26 cellular contexts compared by ENCODE assay signal in genomic region chr7:24597014-24597413, GRCh38. TPM values are rescaled to one million over a fixed set of nuclear protein-coding genes. Genes with fewer than 3 reads are reported as not detected.
DNase-seq lines count a peak whose midpoint lies in the region; ATAC-seq, FAIRE-seq and TF ChIP-seq lines count a peak whose summit lies in the region.
"Had no signal": no experiment of that assay in that cellular context is flagged by ENCODE, and none has a peak within 500 bp of the region (broad histone marks: within the 10 kb centered on the region; RNA-seq: fewer than 3 reads in every experiment).

No MANE protein-coding gene starts in this region.

- no peak overlapping the region for H3K4me3 Mint-ChIP-seq in activated T-cell treated with anti-CD3 and anti-CD28 coated beads, Interleukin-2, amount 50 U/mL, for 72 hours
- no peak overlapping the region for H3K4me3 Mint-ChIP-seq in activated CD4-positive, alpha-beta memory T cell treated with anti-CD3 and anti-CD28 coated beads for 36 hours
- H3K4me3 Mint-ChIP-seq: GM23338 had no signal

- H3K27me3 Mint-ChIP-seq in activated T-cell treated with anti-CD3 and anti-CD28 coated beads, Interleukin-2, amount 50 U/mL, for 72 hours (ENCODE audit: low read depth): no peaks in the 10 kb centered on the region
- no peaks in the 10 kb centered on the region for H3K27me3 Mint-ChIP-seq in activated CD4-positive, alpha-beta memory T cell treated with anti-CD3 and anti-CD28 coated beads for 36 hours

- CTCF ChIA-PET in activated CD4-positive, alpha-beta memory T cell treated with anti-CD3 and anti-CD28 coated beads for 36 hours (lab: Charles Lee): no interaction called here

- WGBS in small intestine, 3 donors: 66 to 89% (median 82%) methylated on average over 3 of the region's 3 CpGs

- no peak for DNase-seq in activated T-cell treated with anti-CD3 and anti-CD28 coated beads, Interleukin-2, amount 50 U/mL, for 72 hours
- no peak for DNase-seq in activated T-cell treated with anti-CD3 and anti-CD28 coated beads, Interleukin-2, amount 50 U/mL, for 48 hours
- DNase-seq in stimulated activated naive CD8-positive, alpha-beta T cell treated with anti-CD3 and anti-CD28 coated beads, Interleukin-15, Interleukin-2, amounts not matched to agents 100 U/mL and 50 U/mL, for 24 hours: no peak
- no peak for DNase-seq in small intestine
- no peak for DNase-seq in activated CD4-positive, alpha-beta memory T cell treated with anti-CD3 and anti-CD28 coated beads for 36 hours
- DNase-seq in tibial artery: no peak
- DNase-seq: activated CD4-positive, CD25-positive, alpha-beta regulatory T cell; brain microvascular endothelial cell; effector CD4-positive, alpha-beta T cell; heart left ventricle; mesendoderm; MV-4-11; NCI-H187 treated with DMSO at 0.1 percent for 48 hours; NCI-H2227 treated with DMSO at 0.1 percent for 48 hours; nucleus accumbens; PC-3; retina; Right ventricle myocardium superior; spleen; stimulated activated CD4-positive, alpha-beta T cell treated with anti-CD3 and anti-CD28 coated beads, Interleukin-4, amount 100 ng/mL, for 24 hours; upper lobe of right lung had no signal

- H3K27me3 ChIP-seq in small intestine (ENCODE audit: control insufficient read depth in 2 of 2, insufficient read depth in 2 of 2, low read length in 2 of 2): no peaks in the 10 kb centered on the region
- H3K27me3 ChIP-seq in tibial artery: no peaks in the 10 kb centered on the region
- H3K27me3 ChIP-seq: BLaER1, brain microvascular endothelial cell, heart left ventricle, spleen, upper lobe of right lung had no signal

- H3K4me1 ChIP-seq in small intestine (ENCODE audit: control insufficient read depth in 2 of 2, insufficient read depth in 1 of 2, low read depth in 1 of 2, low read length in 1 of 2) (no peaks in the 10 kb centered on the region), tibial artery (no peaks in the 10 kb centered on the region)
- H3K4me1 ChIP-seq: heart left ventricle, upper lobe of right lung had no signal

- TF ChIP-seq CTCF in tibial artery (IDR thresholded peaks at IDR 0.05): no peak

- H3K27ac ChIP-seq in small intestine (ENCODE audit: low read depth in 1 of 2, low read length in 1 of 2): no peak overlapping the region
- H3K27ac ChIP-seq in tibial artery: no peak overlapping the region
- H3K27ac ChIP-seq: BLaER1, brain microvascular endothelial cell, heart left ventricle, spleen, upper lobe of right lung had no signal

- H3K4me3 ChIP-seq in small intestine (ENCODE audit: low read depth in 1 of 2, low read length in 2 of 2): no peak overlapping the region
- no peak overlapping the region for H3K4me3 ChIP-seq in tibial artery
- H3K4me3 ChIP-seq: BLaER1, GM23338, heart left ventricle, spleen, upper lobe of right lung had no signal

- H3K4me1 Mint-ChIP-seq in activated T-cell treated with anti-CD3 and anti-CD28 coated beads, Interleukin-2, amount 50 U/mL, for 72 hours (ENCODE audit: low read depth): peaks cover 5% of the 10 kb centered on the region
- no peaks in the 10 kb centered on the region for H3K4me1 Mint-ChIP-seq in activated CD4-positive, alpha-beta memory T cell treated with anti-CD3 and anti-CD28 coated beads for 36 hours (ENCODE audit: low read depth)

- intact Hi-C loops in activated CD4-positive, alpha-beta memory T cell treated with anti-CD3 and anti-CD28 coated beads for 36 hours (cut with micrococcal nuclease): no loop called here
- intact Hi-C loops in tibial artery (cut with DNase I; ENCODE audit: low total_unique reads): no loop called here

- peaks cover 0 to 2% of the 10 kb centered on the region in 2 donors for H3K9me3 Mint-ChIP-seq in activated T-cell treated with anti-CD3 and anti-CD28 coated beads, Interleukin-2, amount 50 U/mL, for 72 hours
- H3K9me3 Mint-ChIP-seq in activated CD4-positive, alpha-beta memory T cell treated with anti-CD3 and anti-CD28 coated beads for 36 hours: no peaks in the 10 kb centered on the region
- H3K9me3 Mint-ChIP-seq: GM23338 had no signal

- FAIRE-seq in small intestine (lab: Jason Lieb, UNC): no peak
- FAIRE-seq: HTR-8/SVneo had no signal

- H3K36me3 ChIP-seq in small intestine (ENCODE audit: control insufficient read depth in 2 of 2, insufficient read depth in 2 of 2, low read length in 2 of 2) (no peaks in the 10 kb centered on the region), tibial artery (no peaks in the 10 kb centered on the region)
- H3K36me3 ChIP-seq: brain microvascular endothelial cell, heart left ventricle, spleen, upper lobe of right lung had no signal

- ATAC-seq in activated T-cell treated with anti-CD3 and anti-CD28 coated beads, Interleukin-2, amount 50 U/mL, for 72 hours (replicated peaks in 1 of 2): peak; percentile 82 to 87
- ATAC-seq in GM19351 (IDR thresholded peaks at IDR 0.05; ENCODE audit: unreplicated experiment) (peak; percentile 41), HG03159 (IDR thresholded peaks at IDR 0.05; ENCODE audit: unreplicated experiment) (peak; percentile 41)
- peak; percentile 77 for ATAC-seq in stimulated activated naive CD8-positive, alpha-beta T cell treated with anti-CD3 and anti-CD28 coated beads, Interleukin-15, Interleukin-2, amounts not matched to agents 100 U/mL and 50 U/mL, for 24 hours
- ATAC-seq: GM23338, heart left ventricle, PC-3, upper lobe of right lung had no signal

- POLR2A ChIA-PET in activated CD4-positive, alpha-beta memory T cell treated with anti-CD3 and anti-CD28 coated beads for 36 hours (lab: Charles Lee): no interaction called here

- H3K9me3 ChIP-seq in small intestine (ENCODE audit: control insufficient read depth, low read depth) (no peaks in the 10 kb centered on the region), tibial artery (no peaks in the 10 kb centered on the region)
- H3K9me3 ChIP-seq: heart left ventricle, spleen, upper lobe of right lung had no signal

- H3K36me3 Mint-ChIP-seq in activated T-cell treated with anti-CD3 and anti-CD28 coated beads, Interleukin-2, amount 50 U/mL, for 72 hours (ENCODE audit: insufficient read depth in 2 of 2): peaks cover 2 to 6% of the 10 kb centered on the region in 2 donors
- H3K36me3 Mint-ChIP-seq in activated CD4-positive, alpha-beta memory T cell treated with anti-CD3 and anti-CD28 coated beads for 36 hours: peaks cover 4% of the 10 kb centered on the region

- no peak overlapping the region for H3K27ac Mint-ChIP-seq in activated T-cell treated with anti-CD3 and anti-CD28 coated beads, Interleukin-2, amount 50 U/mL, for 72 hours
- no peak overlapping the region for H3K27ac Mint-ChIP-seq in activated CD4-positive, alpha-beta memory T cell treated with anti-CD3 and anti-CD28 coated beads for 36 hours
- H3K27ac Mint-ChIP-seq: GM23338 had no signal

RNA-seq across cellular contexts. Expression of gene PALS2, which starts 23.8 kb away (rescaled TPM):
- total RNA-seq in activated T-cell treated with anti-CD3 and anti-CD28 coated beads, Interleukin-2, amount 50 U/mL, for 72 hours: 10 to 100 TPM; 20.5 to 26.9 TPM
- 1 to 10 TPM; 1.6 to 3.4 (median 1.8) TPM for polyA plus RNA-seq in small intestine
- total RNA-seq in activated CD4-positive, alpha-beta memory T cell treated with anti-CD3 and anti-CD28 coated beads for 36 hours: 10 to 100 TPM; 21.0 to 22.9 TPM
